In the genomic region with DNA sequence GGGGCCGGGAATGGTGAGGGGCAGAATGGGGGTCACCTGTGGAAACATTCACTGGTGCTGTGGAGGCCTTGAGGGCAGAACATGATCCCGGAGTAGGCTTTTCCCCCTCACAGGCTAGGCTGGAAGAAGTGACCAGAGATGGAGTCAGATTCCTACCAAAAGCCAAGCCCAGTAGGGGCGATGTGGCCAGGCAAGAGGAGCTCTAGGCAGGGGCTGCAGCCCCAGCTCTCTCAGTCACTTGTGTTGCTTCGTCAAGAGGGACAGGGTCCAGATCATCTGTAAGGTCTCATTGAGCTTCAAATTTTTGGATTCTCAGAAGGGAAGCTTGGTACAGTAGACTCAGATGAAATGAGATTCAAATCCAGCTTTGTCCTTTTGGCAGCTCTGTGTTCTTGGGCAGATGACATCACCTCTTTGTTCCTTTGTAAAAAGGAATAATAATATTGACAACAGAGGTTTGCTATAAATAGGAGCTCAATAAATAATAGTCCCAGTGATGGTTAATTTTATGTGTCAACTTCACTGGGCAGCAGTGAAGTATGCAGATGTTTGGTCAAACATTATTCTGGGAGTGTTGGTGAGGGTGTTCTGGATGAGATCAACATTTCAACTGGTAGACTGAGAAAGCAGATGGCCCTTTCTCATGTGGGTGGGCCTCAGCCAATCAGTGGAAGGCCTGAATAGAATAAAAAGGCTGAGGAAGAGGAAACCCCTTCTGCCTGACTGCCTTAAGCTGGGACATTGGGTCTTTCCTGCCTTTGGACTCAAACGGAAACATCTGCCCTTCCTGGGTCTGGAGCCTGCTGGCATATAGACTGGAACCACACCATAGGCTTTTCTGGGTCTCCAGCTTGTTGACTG, we compare ENCODE assay signal across 13 cellular contexts.
"Had no signal": no experiment of that assay in that cellular context is flagged by ENCODE, and none has a peak within 500 bp of the region (broad histone marks: within the 10 kb centered on the region; RNA-seq: fewer than 3 reads in every experiment).

No MANE protein-coding gene starts in this region.

- DNase-seq: activated CD4-positive, alpha-beta memory T cell treated with anti-CD3 and anti-CD28 coated beads for 36 hours; activated effector memory CD4-positive, alpha-beta T cell treated with anti-CD3 and anti-CD28 coated beads, Interleukin-2, amount 50 U/mL, for 16 hours; activated T-cell treated with anti-CD3 and anti-CD28 coated beads, Interleukin-2, amount 50 U/mL, for 4 hours; immature natural killer cell; mammary epithelial cell; stimulated activated CD4-positive, alpha-beta T cell treated with anti-CD3 and anti-CD28 coated beads, Interleukin-15, amount 100 ng/mL, for 24 hours; stimulated activated CD4-positive, alpha-beta T cell treated with anti-CD3 and anti-CD28 coated beads, Interleukin-4, amount 100 ng/mL, for 24 hours; T-helper 9 cell; thyroid gland had no signal

- H3K27me3 Mint-ChIP-seq: brain; natural killer cell treated with Interleukin-12 subunit alpha and Interleukin-12 subunit beta and Interleukin-15 and Interleukin-18, amount 100 ng/mL, for 72 hours had no signal

- H3K9me3 Mint-ChIP-seq: activated CD4-positive, alpha-beta memory T cell treated with anti-CD3 and anti-CD28 coated beads for 36 hours; activated T-cell treated with anti-CD3 and anti-CD28 coated beads, Interleukin-2, amount 50 U/mL, for 4 hours; immature natural killer cell; natural killer cell treated with Interleukin-12 subunit alpha and Interleukin-12 subunit beta and Interleukin-15 and Interleukin-18, amount 100 ng/mL, for 72 hours; stimulated activated naive CD8-positive, alpha-beta T cell treated with anti-CD3 and anti-CD28 coated beads, Interleukin-15, Interleukin-2, amounts not matched to agents 100 ng/mL and 50 ng/mL, for 24 hours had no signal

- H3K4me3 Mint-ChIP-seq: activated CD4-positive, alpha-beta memory T cell treated with anti-CD3 and anti-CD28 coated beads for 36 hours; activated naive CD8-positive, alpha-beta T cell; activated T-cell treated with anti-CD3 and anti-CD28 coated beads, Interleukin-2, amount 50 U/mL, for 4 hours; brain; immature natural killer cell; natural killer cell treated with Interleukin-12 subunit alpha and Interleukin-12 subunit beta and Interleukin-15 and Interleukin-18, amount 100 ng/mL, for 72 hours; stimulated activated naive CD8-positive, alpha-beta T cell treated with anti-CD3 and anti-CD28 coated beads, Interleukin-15, Interleukin-2, amounts not matched to agents 100 ng/mL and 50 ng/mL, for 24 hours had no signal

- H3K27ac Mint-ChIP-seq: activated CD4-positive, alpha-beta memory T cell treated with anti-CD3 and anti-CD28 coated beads for 36 hours; activated naive CD8-positive, alpha-beta T cell; brain; immature natural killer cell; natural killer cell treated with Interleukin-12 subunit alpha and Interleukin-12 subunit beta and Interleukin-15 and Interleukin-18, amount 100 ng/mL, for 72 hours; stimulated activated naive CD8-positive, alpha-beta T cell treated with anti-CD3 and anti-CD28 coated beads, Interleukin-15, Interleukin-2, amounts not matched to agents 100 ng/mL and 50 ng/mL, for 24 hours had no signal

- H3K36me3 Mint-ChIP-seq: activated CD4-positive, alpha-beta memory T cell treated with anti-CD3 and anti-CD28 coated beads for 36 hours; activated naive CD8-positive, alpha-beta T cell; brain; immature natural killer cell; natural killer cell treated with Interleukin-12 subunit alpha and Interleukin-12 subunit beta and Interleukin-15 and Interleukin-18, amount 100 ng/mL, for 72 hours had no signal
